ENCODE assay signal across 21 cellular contexts in genomic region chr1:109626682-109627408, GRCh38. TPM values are rescaled to one million over a fixed set of nuclear protein-coding genes. Genes with fewer than 3 reads are reported as not detected.
"Had no signal": no experiment of that assay in that cellular context is flagged by ENCODE, and none has a peak within 500 bp of the region (broad histone marks: within the 10 kb centered on the region; RNA-seq: fewer than 3 reads in every experiment).

No MANE protein-coding gene starts in this region.

- H3K27ac Mint-ChIP-seq: activated CD4-positive, alpha-beta memory T cell treated with anti-CD3 and anti-CD28 coated beads for 36 hours; activated naive CD8-positive, alpha-beta T cell; activated T-cell treated with anti-CD3 and anti-CD28 coated beads, Interleukin-2, amount 50 U/mL, for 72 hours; T-helper 1 cell treated with Interleukin-12 subunit alpha and Interleukin-12 subunit beta and Interleukin-4 antibody, amounts not matched to agents 30 μg/mL and 1 μg/mL, for 36 hours had no signal

- H3K4me2 ChIP-seq: hepatocyte had no signal

- H3K27ac ChIP-seq: hepatocyte, psoas muscle, WERI-Rb-1 had no signal

- H3K27me3 Mint-ChIP-seq: activated CD4-positive, alpha-beta memory T cell treated with anti-CD3 and anti-CD28 coated beads for 36 hours; activated naive CD8-positive, alpha-beta T cell; dendritic cell treated with granulocyte-macrophage colony-stimulating factor and Interleukin-4, amounts not matched to agents 40 ng/mL and 50 ng/mL, for 4 days; stimulated activated memory B cell treated with anti-CD40 and anti-IgM and Interleukin-4, amounts not matched to agents 10 μg/mL and 1 μg/mL and 100 μg/mL, for 72 hours had no signal

- H3K9me3 Mint-ChIP-seq: activated CD4-positive, alpha-beta memory T cell treated with anti-CD3 and anti-CD28 coated beads for 36 hours; activated T-cell treated with anti-CD3 and anti-CD28 coated beads, Interleukin-2, amount 50 U/mL, for 72 hours; dendritic cell treated with granulocyte-macrophage colony-stimulating factor and Interleukin-4, amounts not matched to agents 40 ng/mL and 50 ng/mL, for 4 days; neural crest cell; stimulated activated memory B cell treated with anti-CD40 and anti-IgM and Interleukin-4, amounts not matched to agents 10 μg/mL and 1 μg/mL and 100 μg/mL, for 72 hours; T-helper 1 cell treated with Interleukin-12 subunit alpha and Interleukin-12 subunit beta and Interleukin-4 antibody, amounts not matched to agents 30 μg/mL and 1 μg/mL, for 36 hours had no signal

- H3K4me1 ChIP-seq: psoas muscle had no signal

- H3K27me3 ChIP-seq: hepatocyte had no signal

- H3K4me3 Mint-ChIP-seq: activated CD4-positive, alpha-beta memory T cell treated with anti-CD3 and anti-CD28 coated beads for 36 hours; activated naive CD8-positive, alpha-beta T cell; activated T-cell treated with anti-CD3 and anti-CD28 coated beads, Interleukin-2, amount 50 U/mL, for 72 hours; dendritic cell treated with granulocyte-macrophage colony-stimulating factor and Interleukin-4, amounts not matched to agents 40 ng/mL and 50 ng/mL, for 4 days; stimulated activated memory B cell treated with anti-CD40 and anti-IgM and Interleukin-4, amounts not matched to agents 10 μg/mL and 1 μg/mL and 100 μg/mL, for 72 hours; T-helper 1 cell treated with Interleukin-12 subunit alpha and Interleukin-12 subunit beta and Interleukin-4 antibody, amounts not matched to agents 30 μg/mL and 1 μg/mL, for 36 hours had no signal

- DNase-seq: activated CD4-positive, alpha-beta memory T cell treated with anti-CD3 and anti-CD28 coated beads for 36 hours; activated CD4-positive, alpha-beta T cell treated with anti-CD3 and anti-CD28 coated beads for 1 hour; activated gamma-delta T cell; activated T-cell treated with anti-CD3 and anti-CD28 coated beads, Interleukin-2, amount 50 U/mL, for 72 hours; cerebellar nuclear complex; effector memory CD4-positive, alpha-beta T cell; foreskin fibroblast; islet precursor cell; left colon; psoas muscle; stimulated activated CD4-positive, alpha-beta T cell treated with anti-CD3 and anti-CD28 coated beads, Interleukin-4, amount 100 ng/mL, for 24 hours; WERI-Rb-1 had no signal

- H3K4me3 ChIP-seq: hepatocyte, psoas muscle had no signal

- ATAC-seq: activated T-cell treated with anti-CD3 and anti-CD28 coated beads, Interleukin-2, amount 50 U/mL, for 72 hours; left colon; psoas muscle; sciatic nerve; stimulated activated memory B cell treated with anti-CD40 and anti-IgM and Interleukin-4, amounts not matched to agents 10 μg/mL and 1 μg/mL and 100 μg/mL, for 72 hours had no signal

- H3K9me3 ChIP-seq: psoas muscle had no signal

- H2AFZ ChIP-seq: hepatocyte had no signal

RNA-seq across cellular contexts. Expression of gene GNAT2, which starts 7.4 kb away (rescaled TPM):
- total RNA-seq: glomerular endothelial cell, hepatocyte, neural crest cell, psoas muscle, sciatic nerve, ureter had no signal
